Comparison of ENCODE assay signal across 7 cellular contexts in the genomic region with DNA sequence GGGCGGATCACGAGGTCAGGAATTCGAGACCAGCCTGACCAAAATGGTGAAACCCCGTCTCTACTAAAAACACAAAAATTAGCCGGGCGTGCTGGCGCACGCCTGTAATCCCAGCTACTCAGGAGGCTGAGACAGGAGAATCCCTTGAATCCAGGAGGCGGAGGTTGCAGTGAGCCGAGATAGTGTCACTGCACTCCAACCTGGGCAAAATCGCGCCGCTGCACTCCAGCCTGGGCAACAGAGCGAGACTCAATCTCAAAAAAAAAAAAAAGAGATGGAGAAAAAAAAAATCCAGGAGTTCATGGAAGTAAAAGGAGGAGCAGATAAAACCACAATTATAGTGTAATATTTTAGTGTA.
DNase-seq lines count a peak whose midpoint lies in the region; ATAC-seq and TF ChIP-seq lines count a peak whose summit lies in the region.
"Not testable (repeated sequence)": the region's sequence is repeated elsewhere in the genome, so short reads cannot be mapped to it uniquely, and the experiment has no call there.

No MANE protein-coding gene starts in this region.

- peak overlapping the region; percentile 77 for H3K4me2 ChIP-seq in HCT116 (ENCODE audit: low read length)
- not testable (repeated sequence) for H3K4me2 ChIP-seq in neural progenitor cell

- not testable (repeated sequence) for H3K36me3 ChIP-seq in HCT116 (ENCODE audit: control insufficient read depth in 1 of 2, insufficient read depth in 2 of 2, low read length in 2 of 2); MG63; Panc1 (ENCODE audit: control insufficient read depth, insufficient read depth, low read length); endodermal cell (ENCODE audit: control insufficient read depth, insufficient read depth, low read length); neural progenitor cell

- H3K4me3 Mint-ChIP-seq in WTC11: peak overlapping the region; percentile 26; the same call in 1 of the 2 replicates
- H3K4me3 Mint-ChIP-seq in endodermal cell: peak overlapping the region; percentile 80
- peak overlapping the region; percentile 72 for H3K4me3 Mint-ChIP-seq in neural progenitor cell

- H3K9ac ChIP-seq in HCT116 (ENCODE audit: low read length): peak overlapping the region; percentile 31
- H3K9ac ChIP-seq in endodermal cell (ENCODE audit: extremely low read depth, low read length, poor library complexity, severe bottlenecking); neural progenitor cell: not testable (repeated sequence)

- not testable (repeated sequence) for H3K9me3 ChIP-seq in HCT116 (ENCODE audit: control insufficient read depth in 1 of 2, insufficient read depth in 1 of 2, low read depth in 1 of 2, low read length in 2 of 2); MG63; Panc1 (ENCODE audit: control insufficient read depth, insufficient read depth, low read depth, low read length); endodermal cell (ENCODE audit: control insufficient read depth, low read length); neural progenitor cell (ENCODE audit: low read depth)

- H3K9me3 Mint-ChIP-seq in WTC11, endodermal cell: not testable (repeated sequence)
- peaks cover 21% of the 10 kb centered on the region for H3K9me3 Mint-ChIP-seq in neural progenitor cell

- peak overlapping the region; percentile 8 to 47; a peak in 2 of 4 replicates for H3K4me3 ChIP-seq in HCT116 (replicated peaks in 1 of 2; ENCODE audit: low read depth in 1 of 2, low read length in 2 of 2)
- peak overlapping the region; percentile 59 for H3K4me3 ChIP-seq in MG63
- peak overlapping the region; percentile 61 to 87 for H3K4me3 ChIP-seq in Panc1 (ENCODE audit: low read depth in 2 of 2, low read length in 2 of 2)
- not testable (repeated sequence) for H3K4me3 ChIP-seq in endodermal cell (ENCODE audit: low read length); neural progenitor cell

- peak; percentile 21 for DNase-seq in Caki2 (ENCODE audit: low read depth)
- not testable (repeated sequence) for DNase-seq in HCT116 (ENCODE audit: low read depth, low spot score); MG63; Panc1 (ENCODE audit: low read depth, low spot score); WTC11 (ENCODE audit: low spot score); endodermal cell; neural progenitor cell (ENCODE audit: low spot score)

- not testable (repeated sequence) for H3K79me2 ChIP-seq in HCT116 (ENCODE audit: insufficient read depth, low read length); neural progenitor cell (ENCODE audit: low read depth)

- ATAC-seq in HCT116, Panc1, WTC11: not testable (repeated sequence)

- H3K36me3 Mint-ChIP-seq in WTC11; endodermal cell (ENCODE audit: low read depth); neural progenitor cell: not testable (repeated sequence)

- H3K4me1 Mint-ChIP-seq in WTC11 (peaks cover 22% of the 10 kb centered on the region), endodermal cell (peaks cover 14% of the 10 kb centered on the region), neural progenitor cell (peaks cover 31% of the 10 kb centered on the region)

- H3K4me1 ChIP-seq in HCT116 (ENCODE audit: control insufficient read depth in 1 of 2, insufficient read depth in 2 of 2, low read length in 2 of 2) (peaks cover 10 to 53% of the 10 kb centered on the region in 2 experiments; a peak in 3 of 4 replicates), Panc1 (ENCODE audit: control insufficient read depth, insufficient read depth, low read length) (peaks cover 14% of the 10 kb centered on the region)
- H3K4me1 ChIP-seq in endodermal cell (ENCODE audit: control insufficient read depth, insufficient read depth, low read length); neural progenitor cell: not testable (repeated sequence)

- RAD21 ChIA-PET in HCT116 (lab: Charles Lee; ENCODE audit: low non-redundant PET in 1 of 2, low total read pairs in 2 of 2, uncharacterized antibody in 2 of 2, unreplicated experiment in 2 of 2): interaction anchor here in 1 of 2 experiments (0.8 kb wide), 1 partner anchor 45 kb away, joined by 4 read pairs; no protein-coding TSS in a partner anchor

- not testable (repeated sequence) for H3K9me2 ChIP-seq in HCT116 (ENCODE audit: insufficient read depth)

- H3K27ac ChIP-seq in HCT116 (ENCODE audit: low read depth, low read length): peak overlapping the region; percentile 50
- 0 out of 2 replicates have a peak overlapping the region, but pooled peaks have one; percentile 6 for H3K27ac ChIP-seq in Panc1 (ENCODE audit: low read length)
- H3K27ac ChIP-seq in endodermal cell (ENCODE audit: low read depth, low read length); neural progenitor cell: not testable (repeated sequence)

- peak overlapping the region; percentile 100 for H2AFZ ChIP-seq in HCT116 (ENCODE audit: low read depth, low read length, poor library complexity, severe bottlenecking)
- not testable (repeated sequence) for H2AFZ ChIP-seq in neural progenitor cell (replicated peaks)

- not testable (repeated sequence) for H4K20me1 ChIP-seq in HCT116 (ENCODE audit: insufficient read depth); neural progenitor cell (ENCODE audit: low read depth)

- POLR2A ChIA-PET in HCT116 (lab: Charles Lee); Panc1 (lab: Charles Lee); WTC11 (lab: Charles Lee): not testable (repeated sequence)

- WGBS in endodermal cell (ENCODE audit: insufficient coverage in 1 of 2, insufficient read length in 1 of 2), 2 experiments: 93 to 96% methylated on average over 4 to 14 of the region's 14 CpGs

- peaks cover 48% of the 10 kb centered on the region for H3F3A ChIP-seq in neural progenitor cell (ENCODE audit: low read depth)

- H3K27me3 ChIP-seq in HCT116 (ENCODE audit: insufficient read depth, low read length); MG63; Panc1 (ENCODE audit: control insufficient read depth, insufficient read depth, low read length); endodermal cell (ENCODE audit: control insufficient read depth, insufficient read depth, low read length, poor library complexity, severe bottlenecking): not testable (repeated sequence)
- peaks cover 42% of the 10 kb centered on the region for H3K27me3 ChIP-seq in neural progenitor cell

- CTCF ChIA-PET in HCT116 (lab: Charles Lee); Panc1 (lab: Charles Lee); WTC11 (lab: Charles Lee): not testable (repeated sequence)

- BruUV-seq in HCT116 (replicated peaks; lab: Mats Ljungman, UMichigan); Panc1 (replicated peaks; lab: Mats Ljungman, UMichigan): not testable (repeated sequence)

- in situ Hi-C loops in Caki2 (cut with HindIII; ENCODE audit: low pct_unique_long_range_greater_than_20kb, low sequenced_read_pairs); Panc1 (cut with HindIII; ENCODE audit: low pct_unique_long_range_greater_than_20kb, low sequenced_read_pairs): not testable (repeated sequence)

- intact Hi-C loops in HCT116 (cut with micrococcal nuclease) (loop anchor here (5.0 to 10.0 kb wide), 3 partner anchors 43 to 206 kb away; no protein-coding TSS in a partner anchor), Panc1 (cut with micrococcal nuclease; ENCODE audit: unreplicated experiment) (loop anchor here (5.0 kb wide), 1 partner anchor 43 kb away; no protein-coding TSS in a partner anchor)

- TF ChIP-seq POLR2A in HCT116 (IDR thresholded peaks at IDR 0.05; ENCODE audit: borderline replicate concordance, extremely low read depth, insufficient read depth, insufficient read length): not testable (repeated sequence)

- H3K27ac Mint-ChIP-seq in WTC11, endodermal cell, neural progenitor cell: not testable (repeated sequence)

- not testable (repeated sequence) for TF ChIP-seq CTCF in HCT116 (IDR thresholded peaks at IDR 0.05 in 2 of 3, conservative IDR thresholded peaks at IDR 0.05 in 1 of 3; ENCODE audit: borderline replicate concordance in 1 of 3, insufficient read depth in 1 of 3, low read depth in 2 of 3, low read length in 2 of 3); Panc1 (IDR thresholded peaks at IDR 0.05); WTC11 (IDR thresholded peaks at IDR 0.05); endodermal cell (conservative IDR thresholded peaks at IDR 0.05); neural progenitor cell (IDR thresholded peaks at IDR 0.05)

- H3K27me3 Mint-ChIP-seq in WTC11 (ENCODE audit: low read depth) (peaks cover 11% of the 10 kb centered on the region), neural progenitor cell (ENCODE audit: insufficient read depth, low read depth) (peaks cover 37% of the 10 kb centered on the region)
- not testable (repeated sequence) for H3K27me3 Mint-ChIP-seq in endodermal cell (ENCODE audit: insufficient read depth)

- not testable (repeated sequence) for TF ChIP-seq RAD21 in HCT116 (IDR thresholded peaks at IDR 0.05; ENCODE audit: low read depth)

TF ChIP-seq in HCT116, 20 proteins besides CTCF, POLR2A, EP300 and RAD21:
- TF ChIP-seq CBX3 (IDR thresholded peaks at IDR 0.05; ENCODE audit: low read depth): 0 out of 2 replicates have a peak, but pooled peaks have one; percentile 27
TF ChIP-seq in HCT116: peak in this region for 1; not testable (repeated sequence) for 19.

Comparison
In these comparisons a context has a peak if more than half of its experiments do, and no peak if none do; other contexts are left out.
1. H3K4me3 Mint-ChIP-seq: peak in every context shown above with its lines; median percentile 80 in endodermal cell; 72 in neural progenitor cell; 26 in WTC11.